ENCODE assay signal across 8 cellular contexts in genomic region chr14:76844223-76844622, GRCh38. TPM values are rescaled to one million over a fixed set of nuclear protein-coding genes. Genes with fewer than 3 reads are reported as not detected.
A peak's percentile ranks its signal among the peaks of the same experiment; 100 is the strongest.
DNase-seq lines count a peak whose midpoint lies in the region.

No MANE protein-coding gene starts in this region.

- CTCF ChIA-PET in activated naive CD4-positive, alpha-beta T cell treated with anti-CD3 and anti-CD28 coated beads, Interleukin-2, amount 10 ng/mL, durations not matched to agents 7 days and 5 days (lab: Charles Lee), result interaction anchor here (0.6 kb wide), 1 partner anchor 11 kb away, joined by 3 read pairs; no protein-coding TSS in a partner anchor

- no peak overlapping the region for H3K4me3 Mint-ChIP-seq in activated naive CD4-positive, alpha-beta T cell treated with anti-CD3 and anti-CD28 coated beads, Interleukin-2, amount 10 ng/mL, durations not matched to agents 7 days and 5 days

- DNase-seq in ELF-1 (ENCODE audit: low read depth, low spot score) (peak; percentile 40), SK-MEL-5 (ENCODE audit: low read depth, low spot score) (peak; percentile 62), iris pigment epithelial cell (ENCODE audit: low read depth) (peak; percentile 58), superior temporal gyrus (ENCODE audit: extremely low spot score) (no peak), GF-D8 (lab: John Stamatoyannopoulos, UW) (no peak), cerebellum (ENCODE audit: low spot score) (no peak)
- DNase-seq in activated naive CD4-positive, alpha-beta T cell treated with anti-CD3 and anti-CD28 coated beads, Interleukin-2, amount 10 ng/mL, durations not matched to agents 7 days and 5 days, result peak; percentile 81
- DNase-seq in stimulated activated CD8-positive, alpha-beta memory T cell treated with anti-CD3 and anti-CD28 coated beads, Interleukin-12 subunit alpha, Interleukin-12 subunit beta, amount 100 ng/mL, for 4 hours (ENCODE audit: low read depth), result peak; percentile 19

- H3K27me3 Mint-ChIP-seq in activated naive CD4-positive, alpha-beta T cell treated with anti-CD3 and anti-CD28 coated beads, Interleukin-2, amount 10 ng/mL, durations not matched to agents 7 days and 5 days, result peaks cover 36% of the 10 kb centered on the region

- peak overlapping the region; percentile 81 for H3K27ac Mint-ChIP-seq in activated naive CD4-positive, alpha-beta T cell treated with anti-CD3 and anti-CD28 coated beads, Interleukin-2, amount 10 ng/mL, durations not matched to agents 7 days and 5 days

- H3K4me1 Mint-ChIP-seq in activated naive CD4-positive, alpha-beta T cell treated with anti-CD3 and anti-CD28 coated beads, Interleukin-2, amount 10 ng/mL, durations not matched to agents 7 days and 5 days, result peaks cover 14% of the 10 kb centered on the region

- in situ Hi-C loops in SK-MEL-5 (cut with HindIII; ENCODE audit: low pct_unique_long_range_greater_than_20kb, low sequenced_read_pairs), result no loop called here

- H3K36me3 Mint-ChIP-seq in activated naive CD4-positive, alpha-beta T cell treated with anti-CD3 and anti-CD28 coated beads, Interleukin-2, amount 10 ng/mL, durations not matched to agents 7 days and 5 days, result peaks cover 5% of the 10 kb centered on the region

- H3K9me3 Mint-ChIP-seq in activated naive CD4-positive, alpha-beta T cell treated with anti-CD3 and anti-CD28 coated beads, Interleukin-2, amount 10 ng/mL, durations not matched to agents 7 days and 5 days, result peaks cover 5% of the 10 kb centered on the region

RNA-seq across cellular contexts. Expression of gene LRRC74A, which starts 18.0 kb away (rescaled TPM):
- not detected in 2 replicates for total RNA-seq in SK-MEL-5 (2014; rRNA removed; shearing (Covaris generic))
- not detected in 2 replicates for polyA plus RNA-seq in SK-MEL-5 (2015; cell fraction: cytosol; rRNA removed)
- polyA plus RNA-seq in SK-MEL-5 (2015; cell fraction: nucleus; rRNA removed), result not detected in 2 replicates
- total RNA-seq in cerebellum, result not detected

RNA-seq across cellular contexts. Expression of gene ANGEL1, which starts 31.5 kb away (rescaled TPM):
- total RNA-seq in SK-MEL-5 (2014; rRNA removed; shearing (Covaris generic)), result 13.4 and 15.4 TPM in 2 replicates
- polyA plus RNA-seq in SK-MEL-5 (2015; cell fraction: cytosol; rRNA removed), result 18.8 and 23.8 TPM in 2 replicates
- polyA plus RNA-seq in SK-MEL-5 (2015; cell fraction: nucleus; rRNA removed), result 55.9 and 76.7 TPM in 2 replicates
- total RNA-seq in cerebellum, result 17.7 TPM

Comparison
In these comparisons a context has a peak if more than half of its experiments do, and no peak if none do; other contexts are left out.
1. DNase-seq: peak in ELF-1 (single experiment), SK-MEL-5 (single experiment), activated naive CD4-positive, alpha-beta T cell treated with anti-CD3 and anti-CD28 coated beads, Interleukin-2, amount 10 ng/mL, durations not matched to agents 7 days and 5 days (single experiment), iris pigment epithelial cell (single experiment) and stimulated activated CD8-positive, alpha-beta memory T cell treated with anti-CD3 and anti-CD28 coated beads, Interleukin-12 subunit alpha, Interleukin-12 subunit beta, amount 100 ng/mL, for 4 hours (single experiment); none in superior temporal gyrus (single experiment), GF-D8 (single experiment) and cerebellum (single experiment).